Comparison of ENCODE assay signal across 8 cellular contexts in genomic region chr22:18609461-18609860, GRCh38. TPM values are rescaled to one million over a fixed set of nuclear protein-coding genes. Genes with fewer than 3 reads are reported as not detected.
DNase-seq lines count a peak whose midpoint lies in the region; ATAC-seq and TF ChIP-seq lines count a peak whose summit lies in the region.
"Not testable (repeated sequence)": the region's sequence is repeated elsewhere in the genome, so short reads cannot be mapped to it uniquely, and the experiment has no call there.

No MANE protein-coding gene starts in this region.

- CTCF ChIA-PET in CD4-positive, alpha-beta memory T cell (lab: Charles Lee; ENCODE audit: partially characterized antibody); Panc1 (lab: Charles Lee): not testable (repeated sequence)

- POLR2A ChIA-PET in CD4-positive, alpha-beta memory T cell (lab: Charles Lee; ENCODE audit: partially characterized antibody); Panc1 (lab: Charles Lee): not testable (repeated sequence)

- no CpG with 5 or more reads among the region's 49 CpGs for WGBS in suprapubic skin

- H3K9me3 ChIP-seq in CD4-positive, alpha-beta memory T cell (ENCODE audit: control insufficient read depth in 1 of 2, low read length in 2 of 2); Panc1 (ENCODE audit: control insufficient read depth, insufficient read depth, low read depth, low read length); suprapubic skin: not testable (repeated sequence)

- peak in 3 of 5 donors; percentile 10 to 26 (median 15) for DNase-seq in CD4-positive, alpha-beta memory T cell
- DNase-seq in Panc1 (ENCODE audit: low read depth, low spot score); suprapubic skin (ENCODE audit: low spot score in 2 of 2): not testable (repeated sequence)
- peak; percentile 62 for DNase-seq in activated CD8-positive, alpha-beta memory T cell treated with anti-CD3 and anti-CD28 coated beads for 24 hours
- DNase-seq in activated naive CD4-positive, alpha-beta T cell treated with Interleukin-2 at 50 U/mL for 16 hours, result peak; percentile 12
- peak; percentile 51 for DNase-seq in Right ventricle myocardium inferior (ENCODE audit: missing footprints)
- peak; percentile 44 for DNase-seq in left lobe of liver (ENCODE audit: low spot score)
- peak; percentile 19 for DNase-seq in nephron progenitor cell

- intact Hi-C loops in CD4-positive, alpha-beta memory T cell (cut with micrococcal nuclease); Panc1 (cut with micrococcal nuclease; ENCODE audit: unreplicated experiment); Right ventricle myocardium inferior (cut with DNase I): not testable (repeated sequence)

- not testable (repeated sequence) for H3K4me1 Mint-ChIP-seq in CD4-positive, alpha-beta memory T cell; nephron progenitor cell

- in situ Hi-C loops in Panc1 (cut with HindIII; ENCODE audit: low pct_unique_long_range_greater_than_20kb, low sequenced_read_pairs), result not testable (repeated sequence)

- ATAC-seq in Panc1 (peak; percentile 16; the same call in 1 of the 2 replicates), left lobe of liver (peak; percentile 11)
- not testable (repeated sequence) for ATAC-seq in Right ventricle myocardium inferior

- not testable (repeated sequence) for H3K36me3 ChIP-seq in CD4-positive, alpha-beta memory T cell (ENCODE audit: insufficient read depth, low read length); Panc1 (ENCODE audit: control insufficient read depth, insufficient read depth, low read length); suprapubic skin

- not testable (repeated sequence) for H3K27me3 ChIP-seq in CD4-positive, alpha-beta memory T cell (ENCODE audit: insufficient read depth, low read length); Panc1 (ENCODE audit: control insufficient read depth, insufficient read depth, low read length); suprapubic skin

- H3K36me3 Mint-ChIP-seq in CD4-positive, alpha-beta memory T cell; nephron progenitor cell (ENCODE audit: low read depth): not testable (repeated sequence)

- H3K27ac Mint-ChIP-seq in CD4-positive, alpha-beta memory T cell; nephron progenitor cell: not testable (repeated sequence)

- not testable (repeated sequence) for H3K27ac ChIP-seq in CD4-positive, alpha-beta memory T cell (ENCODE audit: low read depth, low read length); Panc1 (ENCODE audit: low read length); suprapubic skin

- not testable (repeated sequence) for H3K4me3 Mint-ChIP-seq in CD4-positive, alpha-beta memory T cell; nephron progenitor cell

- not testable (repeated sequence) for H3K4me3 ChIP-seq in CD4-positive, alpha-beta memory T cell (ENCODE audit: low read length in 2 of 2); Panc1 (ENCODE audit: low read depth in 2 of 2, low read length in 2 of 2)
- peak overlapping the region; percentile 22 for H3K4me3 ChIP-seq in suprapubic skin

- not testable (repeated sequence) for TF ChIP-seq EP300 in suprapubic skin (IDR thresholded peaks at IDR 0.05)

- not testable (repeated sequence) for H3K27me3 Mint-ChIP-seq in CD4-positive, alpha-beta memory T cell; nephron progenitor cell (ENCODE audit: low read depth, poor library complexity)

- TF ChIP-seq POLR2A in suprapubic skin (IDR thresholded peaks at IDR 0.05), result not testable (repeated sequence)

- BruUV-seq in Panc1 (replicated peaks; lab: Mats Ljungman, UMichigan), result not testable (repeated sequence)

- not testable (repeated sequence) for H3K9me3 Mint-ChIP-seq in CD4-positive, alpha-beta memory T cell; nephron progenitor cell

- not testable (repeated sequence) for H3K4me1 ChIP-seq in CD4-positive, alpha-beta memory T cell (ENCODE audit: insufficient read depth, low read length); Panc1 (ENCODE audit: control insufficient read depth, insufficient read depth, low read length); suprapubic skin

- not testable (repeated sequence) for TF ChIP-seq CTCF in Panc1 (IDR thresholded peaks at IDR 0.05); nephron progenitor cell (IDR thresholded peaks at IDR 0.05); suprapubic skin (IDR thresholded peaks at IDR 0.05)

RNA-seq across cellular contexts. Expression of gene RIMBP3, which starts 2.3 kb away (rescaled TPM):
- 1 to 10 TPM; 9.0 to 10.0 TPM for total RNA-seq in CD4-positive, alpha-beta memory T cell
- 1 to 10 TPM in 1 of 2 donors, under 1 TPM in 1; 0.13 to 3.4 TPM for polyA plus RNA-seq in CD4-positive, alpha-beta memory T cell
- 1.5 TPM for total RNA-seq in Panc1 (2021; ENCODE audit: unreplicated experiment)
- 0.40 TPM for polyA plus RNA-seq in Panc1 (2012; ENCODE audit: insufficient read length)
- 0.16 TPM for total RNA-seq in Right ventricle myocardium inferior
- total RNA-seq in left lobe of liver, result 0.08 TPM
- under 1 TPM in 1 of 4 donors, not detected in 3; 0.30 TPM for total RNA-seq in suprapubic skin
